ENCODE assay signal across 1 cellular context in genomic region chr3:134357261-134357913, GRCh38.
TF ChIP-seq lines count a peak whose summit lies in the region.

No MANE protein-coding gene starts in this region.

TF ChIP-seq in GM23338, 12 proteins besides CTCF, POLR2A, EP300 and RAD21 (continued from another document):
- TF ChIP-seq REST (IDR thresholded peaks at IDR 0.05; ENCODE audit: unreplicated experiment) = no peak
- no peak for TF ChIP-seq ZNF114 (CRISPR knock-in tag; IDR thresholded peaks at IDR 0.05)
- no peak for TF ChIP-seq JUNB (IDR thresholded peaks at IDR 0.05; ENCODE audit: unreplicated experiment)
- no peak for TF ChIP-seq POLR2AphosphoS5 (IDR thresholded peaks at IDR 0.05; ENCODE audit: low read depth)
- TF ChIP-seq, protein P1, sequence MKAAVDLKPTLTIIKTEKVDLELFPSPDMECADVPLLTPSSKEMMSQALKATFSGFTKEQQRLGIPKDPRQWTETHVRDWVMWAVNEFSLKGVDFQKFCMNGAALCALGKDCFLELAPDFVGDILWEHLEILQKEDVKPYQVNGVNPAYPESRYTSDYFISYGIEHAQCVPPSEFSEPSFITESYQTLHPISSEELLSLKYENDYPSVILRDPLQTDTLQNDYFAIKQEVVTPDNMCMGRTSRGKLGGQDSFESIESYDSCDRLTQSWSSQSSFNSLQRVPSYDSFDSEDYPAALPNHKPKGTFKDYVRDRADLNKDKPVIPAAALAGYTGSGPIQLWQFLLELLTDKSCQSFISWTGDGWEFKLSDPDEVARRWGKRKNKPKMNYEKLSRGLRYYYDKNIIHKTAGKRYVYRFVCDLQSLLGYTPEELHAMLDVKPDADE (IDR thresholded peaks at IDR 0.05) = no peak
- TF ChIP-seq CREB1 (CRISPR knock-in tag; IDR thresholded peaks at IDR 0.05; ENCODE audit: low read depth) = no peak
